9 cellular contexts compared by ENCODE assay signal in the genomic region with DNA sequence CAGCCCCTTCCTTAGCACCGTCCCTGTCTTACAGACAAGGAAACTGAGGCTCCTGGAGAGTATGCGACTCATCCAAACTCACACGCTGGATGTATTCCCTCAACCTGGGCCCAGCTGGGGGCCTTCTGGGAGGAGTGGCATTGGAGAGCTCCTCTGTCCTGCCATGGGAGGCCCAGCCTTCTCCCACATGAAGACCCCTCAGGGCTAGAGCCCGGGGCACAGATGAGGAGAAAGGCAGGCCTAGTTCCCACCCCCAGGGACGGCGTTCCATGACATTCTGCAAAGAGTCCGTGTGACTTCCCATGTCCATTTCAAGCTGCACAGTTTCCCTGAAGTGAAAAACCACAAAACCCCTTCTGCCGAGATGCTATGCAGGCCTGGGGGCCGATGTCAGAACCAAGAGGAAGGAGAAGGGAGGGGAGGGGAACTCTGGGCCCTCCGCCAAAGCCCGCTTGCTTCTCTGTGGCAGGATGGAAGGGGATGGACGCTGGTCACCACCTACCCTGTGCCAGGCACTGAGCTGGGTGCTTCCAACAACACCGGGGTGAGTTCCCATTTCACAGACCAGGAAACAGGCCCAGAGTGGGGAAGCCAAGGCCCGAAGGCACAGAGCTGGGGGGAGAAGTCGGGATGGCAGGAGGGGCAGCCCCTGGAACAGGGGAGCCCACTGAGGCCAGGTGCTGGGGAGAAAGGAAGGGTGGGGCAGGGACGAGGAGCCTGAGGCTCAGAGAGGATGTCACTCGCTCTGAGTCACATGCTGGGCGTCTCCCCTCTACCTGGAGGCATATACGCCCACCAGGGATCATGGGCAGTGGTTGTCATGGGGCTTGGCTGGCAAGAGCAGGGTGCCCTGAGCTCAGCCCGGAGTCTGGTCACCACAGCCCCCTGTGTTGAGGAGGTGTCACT. TPM values are rescaled to one million over a fixed set of nuclear protein-coding genes. Genes with fewer than 3 reads are reported as not detected.
DNase-seq lines count a peak whose midpoint lies in the region; ATAC-seq, FAIRE-seq and TF ChIP-seq lines count a peak whose summit lies in the region.
"Had no signal": no experiment of that assay in that cellular context is flagged by ENCODE, and none has a peak within 500 bp of the region (broad histone marks: within the 10 kb centered on the region; RNA-seq: fewer than 3 reads in every experiment).

No MANE protein-coding gene starts in this region.

- DNase-seq in EL, result peak; percentile 64
- peak in 1 of 3 donors; percentile 5 for DNase-seq in T-helper 17 cell
- DNase-seq in bronchial epithelial cell (ENCODE audit: low read depth), result peak; percentile 52
- DNase-seq in RPMI8226, result no peak
- DNase-seq in Caco-2, result no peak

- H3K4me3 ChIP-seq in bronchial epithelial cell (ENCODE audit: low read depth, low read length) (no peak overlapping the region), Caco-2 (ENCODE audit: low read depth, low read length) (no peak overlapping the region)

- H3K9me3 Mint-ChIP-seq in nephron (no peaks in the 10 kb centered on the region), Caco-2 (ENCODE audit: unreplicated experiment) (no peaks in the 10 kb centered on the region)

- no peaks in the 10 kb centered on the region for H3K27me3 ChIP-seq in bronchial epithelial cell (ENCODE audit: control insufficient read depth, insufficient read depth, low read length)
- no peaks in the 10 kb centered on the region for H3K27me3 ChIP-seq in Caco-2 (replicated peaks; ENCODE audit: control insufficient read depth, insufficient read depth, low read length)

- H3K27me3 Mint-ChIP-seq in T-helper 17 cell (no peaks in the 10 kb centered on the region), nephron (ENCODE audit: low read depth) (peaks cover 16% of the 10 kb centered on the region), Caco-2 (ENCODE audit: insufficient read depth, unreplicated experiment) (no peaks in the 10 kb centered on the region)

- peaks cover 19% of the 10 kb centered on the region for H3K36me3 Mint-ChIP-seq in T-helper 17 cell (ENCODE audit: low read depth)
- no peaks in the 10 kb centered on the region for H3K36me3 Mint-ChIP-seq in nephron (ENCODE audit: low read depth)
- H3K36me3 Mint-ChIP-seq in Caco-2 (ENCODE audit: insufficient read depth, unreplicated experiment), result no peaks in the 10 kb centered on the region

- peaks cover 70% of the 10 kb centered on the region for H3K4me1 Mint-ChIP-seq in T-helper 17 cell
- H3K4me1 Mint-ChIP-seq in nephron, result peaks cover 10% of the 10 kb centered on the region
- no peaks in the 10 kb centered on the region for H3K4me1 Mint-ChIP-seq in Caco-2 (ENCODE audit: low read depth, unreplicated experiment)

- no peaks in the 10 kb centered on the region for H3K4me1 ChIP-seq in Caco-2

- H3K36me3 ChIP-seq in bronchial epithelial cell (ENCODE audit: control insufficient read depth, insufficient read depth, low read length) (peaks cover 7% of the 10 kb centered on the region), Caco-2 (ENCODE audit: control insufficient read depth, insufficient read depth, low read length) (no peaks in the 10 kb centered on the region)

- peak overlapping the region; percentile 86 for H3K4me3 Mint-ChIP-seq in T-helper 17 cell
- H3K4me3 Mint-ChIP-seq in nephron, result no peak overlapping the region
- no peak overlapping the region for H3K4me3 Mint-ChIP-seq in Caco-2 (ENCODE audit: unreplicated experiment)

- H3K27ac Mint-ChIP-seq in T-helper 17 cell (peak overlapping the region; percentile 97), nephron (peak overlapping the region in 2 of 3 experiments; percentile 38 to 40), Caco-2 (ENCODE audit: unreplicated experiment) (no peak overlapping the region)

- TF ChIP-seq CTCF in bronchial epithelial cell (IDR thresholded peaks at IDR 0.05; ENCODE audit: insufficient read depth, low read length, severe bottlenecking), result no peak
- no peak for TF ChIP-seq CTCF in nephron (IDR thresholded peaks at IDR 0.05; ENCODE audit: unreplicated experiment in 3 of 3)
- TF ChIP-seq CTCF in Caco-2 (IDR thresholded peaks at IDR 0.05; ENCODE audit: insufficient read depth in 1 of 2, low read depth in 1 of 2, low read length in 1 of 2, severe bottlenecking in 1 of 2, unreplicated experiment in 1 of 2), result no peak

- ATAC-seq in T-helper 17 cell (no peak), HG03342 (IDR thresholded peaks at IDR 0.05; ENCODE audit: unreplicated experiment) (no peak), GM21619 (IDR thresholded peaks at IDR 0.05; ENCODE audit: unreplicated experiment) (no peak)

- BruUV-seq in Caco-2 (replicated peaks; lab: Mats Ljungman, UMichigan), result no TSS peak

- no peaks in the 10 kb centered on the region for H3K9me3 ChIP-seq in T-helper 17 cell (ENCODE audit: control insufficient read depth, low read length, poor library complexity, severe bottlenecking)
- no peaks in the 10 kb centered on the region for H3K9me3 ChIP-seq in Caco-2

- CTCF ChIA-PET in Caco-2 (lab: Charles Lee), result no interaction called here

- POLR2A ChIA-PET in Caco-2 (lab: Charles Lee), result interaction anchor here (0.6 kb wide), 1 partner anchor 988 kb away, joined by 3 read pairs; no protein-coding TSS in a partner anchor

- intact Hi-C loops in Caco-2 (cut with micrococcal nuclease; ENCODE audit: unreplicated experiment), result no loop called here

- peak; percentile 87 for FAIRE-seq in bronchial epithelial cell (lab: Jason Lieb, UNC)

RNA-seq across cellular contexts. Expression of gene RAC2, which starts 15.7 kb away (rescaled TPM):
- 100 to 1,000 TPM; 297 to 478 TPM for total RNA-seq in T-helper 17 cell
- total RNA-seq in bronchial epithelial cell, result 2.6 and 6.3 TPM in 2 replicates
- 0.25 TPM in 1 of 2 replicates, not detected in the other for total RNA-seq in Caco-2 (2022)

RNA-seq across cellular contexts. Expression of gene SSTR3, which starts 16.1 kb away (rescaled TPM):
- total RNA-seq in T-helper 17 cell (1 to 10 TPM in 1 of 2 donors, under 1 TPM in 1; 0.37 to 2.1 TPM), bronchial epithelial cell (not detected in 2 replicates), Caco-2 (2022) (not detected in 2 replicates)
- total RNA-seq: NCI-H460 had no signal

RNA-seq across cellular contexts. Expression of gene C1QTNF6, which starts 40.3 kb away (rescaled TPM):
- total RNA-seq in T-helper 17 cell (10 to 100 TPM; 11.2 to 11.8 TPM), bronchial epithelial cell (2.9 and 4.1 TPM in 2 replicates), Caco-2 (2022) (7.4 and 7.7 TPM in 2 replicates)

RNA-seq across cellular contexts. Expression of gene CYTH4, which starts 53.9 kb away (rescaled TPM):
- total RNA-seq in T-helper 17 cell, result 10 to 100 TPM; 89.5 to 98.7 TPM
- not detected in 2 replicates for total RNA-seq in bronchial epithelial cell
- not detected in 2 replicates for total RNA-seq in Caco-2 (2022)
- total RNA-seq: NCI-H460 had no signal

Comparison
In these comparisons a context has a peak if more than half of its experiments do, and no peak if none do; other contexts are left out.
1. DNase-seq: peak in EL (single experiment) and bronchial epithelial cell (single experiment); none in RPMI8226 (single experiment) and Caco-2 (0 of 2).
2. RNA of gene RAC2, which starts 15.7 kb away (total RNA-seq): 297 to 478 TPM in T-helper 17 cell; 2.6 to 6.3 TPM in bronchial epithelial cell and 0.25 TPM in Caco-2; every median in the first group is over 10 times any median in the second.